8 cellular contexts compared by ENCODE assay signal in genomic region chr7:150973571-150974451, GRCh38. TPM values are rescaled to one million over a fixed set of nuclear protein-coding genes. Genes with fewer than 3 reads are reported as not detected.
A peak's percentile ranks its signal among the peaks of the same experiment; 100 is the strongest.
DNase-seq lines count a peak whose midpoint lies in the region; ATAC-seq, FAIRE-seq and TF ChIP-seq lines count a peak whose summit lies in the region.

No MANE protein-coding gene starts in this region.

- CTCF ChIA-PET in HCT116 (lab: Charles Lee), result interaction anchor here (1.2 to 1.5 kb wide), 2 partner anchors 9 to 35 kb away, joined by 3 to 5 read pairs; no protein-coding TSS in a partner anchor

- TF ChIP-seq CTCF in HCT116 (IDR thresholded peaks at IDR 0.05 in 2 of 3, conservative IDR thresholded peaks at IDR 0.05 in 1 of 3; ENCODE audit: borderline replicate concordance in 1 of 3, insufficient read depth in 1 of 3, low read depth in 2 of 3, low read length in 2 of 3) (no peak), prostate gland (IDR thresholded peaks at IDR 0.05) (no peak)

- no peak for TF ChIP-seq RAD21 in HCT116 (IDR thresholded peaks at IDR 0.05; ENCODE audit: low read depth)

- H3K9ac ChIP-seq in HCT116 (ENCODE audit: low read length), result no peak overlapping the region

- 43% methylated on average over 27 of the region's 27 CpGs for WGBS in prostate gland

- no peaks in the 10 kb centered on the region for H3K9me2 ChIP-seq in HCT116 (ENCODE audit: insufficient read depth)

- H4K20me1 ChIP-seq in HCT116 (ENCODE audit: insufficient read depth), result no peaks in the 10 kb centered on the region

- H3K4me2 ChIP-seq in HCT116 (ENCODE audit: low read length), result peak overlapping the region; percentile 92

- H3K36me3 ChIP-seq in HCT116 (ENCODE audit: control insufficient read depth in 1 of 2, insufficient read depth in 2 of 2, low read length in 2 of 2) (no peaks in the 10 kb centered on the region), prostate gland (no peaks in the 10 kb centered on the region)

- POLR2A ChIA-PET in HCT116 (lab: Charles Lee), result no interaction called here

- DNase-seq in HCT116 (ENCODE audit: low read depth, low spot score) (no peak), NCI-H345 treated with DMSO at 0.1 percent for 48 hours (lab: John Stamatoyannopoulos, UW; ENCODE audit: unreplicated experiment) (peak; percentile 83), prostate gland (ENCODE audit: low spot score) (no peak), HTR-8/SVneo (ENCODE audit: insufficient read length, low spot score) (no peak), GOT3 (lab: John Stamatoyannopoulos, UW) (no peak), iPS-NIHi11 (ENCODE audit: low spot score) (no peak)
- DNase-seq in central memory CD8-positive, alpha-beta T cell (ENCODE audit: low spot score in 2 of 2), result no peak
- no peak for DNase-seq in stimulated activated CD4-positive, alpha-beta T cell treated with anti-CD3 and anti-CD28 coated beads, Interleukin-2, amount 100 ng/mL, for 24 hours

- no TSS peak for BruUV-seq in HCT116 (replicated peaks; lab: Mats Ljungman, UMichigan)

- no peak for FAIRE-seq in HTR-8/SVneo (lab: Jason Lieb, UNC)

- no peak overlapping the region for H3K27ac Mint-ChIP-seq in central memory CD8-positive, alpha-beta T cell (ENCODE audit: low read depth)

- no peak for ATAC-seq in HCT116
- ATAC-seq in central memory CD8-positive, alpha-beta T cell (replicated peaks; ENCODE audit: extremely low read depth, poor library complexity, severe bottlenecking), result peak; percentile 34

- H3K4me1 Mint-ChIP-seq in central memory CD8-positive, alpha-beta T cell, result peaks cover 30% of the 10 kb centered on the region

- peaks cover 7% of the 10 kb centered on the region for H3K36me3 Mint-ChIP-seq in central memory CD8-positive, alpha-beta T cell (ENCODE audit: insufficient read depth)

- intact Hi-C loops in HCT116 (cut with micrococcal nuclease) (no loop called here), prostate gland (cut with DNase I) (no loop called here)

- peak overlapping the region; percentile 67 to 75; a peak in 3 of 4 replicates for H3K4me3 ChIP-seq in HCT116 (replicated peaks in 1 of 2; ENCODE audit: low read depth in 1 of 2, low read length in 2 of 2)
- peak overlapping the region; percentile 37 to 40 for H3K4me3 ChIP-seq in prostate gland

- H3K9me3 ChIP-seq in HCT116 (ENCODE audit: control insufficient read depth in 1 of 2, insufficient read depth in 1 of 2, low read depth in 1 of 2, low read length in 2 of 2), result no peaks in the 10 kb centered on the region
- H3K9me3 ChIP-seq in prostate gland, result no peaks in the 10 kb centered on the region

- no peak overlapping the region for H2AFZ ChIP-seq in HCT116 (ENCODE audit: low read depth, low read length, poor library complexity, severe bottlenecking)

- no peaks in the 10 kb centered on the region for H3K9me3 Mint-ChIP-seq in central memory CD8-positive, alpha-beta T cell

- peak overlapping the region; percentile 40; the same call in 1 of the 2 replicates for H3K27ac ChIP-seq in HCT116 (ENCODE audit: low read depth, low read length)
- H3K27ac ChIP-seq in prostate gland, result peak overlapping the region; percentile 39 to 61

- TF ChIP-seq POLR2A in HCT116 (IDR thresholded peaks at IDR 0.05; ENCODE audit: borderline replicate concordance, extremely low read depth, insufficient read depth, insufficient read length) (no peak), prostate gland (IDR thresholded peaks at IDR 0.05) (no peak)

- H3K4me1 ChIP-seq in HCT116 (ENCODE audit: control insufficient read depth in 1 of 2, insufficient read depth in 2 of 2, low read length in 2 of 2) (peaks cover 29 to 38% of the 10 kb centered on the region in 2 experiments), prostate gland (replicated peaks) (no peaks in the 10 kb centered on the region)

- RAD21 ChIA-PET in HCT116 (lab: Charles Lee; ENCODE audit: low non-redundant PET in 1 of 2, low total read pairs in 2 of 2, uncharacterized antibody in 2 of 2, unreplicated experiment in 2 of 2), result no interaction called here

- H3K27me3 ChIP-seq in HCT116 (ENCODE audit: insufficient read depth, low read length) (no peaks in the 10 kb centered on the region), prostate gland (replicated peaks; ENCODE audit: insufficient read depth) (peaks cover 2% of the 10 kb centered on the region)

- peak overlapping the region; percentile 82 for H3K4me3 Mint-ChIP-seq in central memory CD8-positive, alpha-beta T cell

- peaks cover 24% of the 10 kb centered on the region for H3K27me3 Mint-ChIP-seq in central memory CD8-positive, alpha-beta T cell

- 0 out of 2 replicates have a peak, but pooled peaks cover 2% of the 10 kb centered on the region for H3K79me2 ChIP-seq in HCT116 (ENCODE audit: insufficient read depth, low read length)

TF ChIP-seq in HCT116, 20 proteins besides CTCF, POLR2A, EP300 and RAD21:
- TF ChIP-seq EZH2 (IDR thresholded peaks at IDR 0.05) (no peak), ELF1 (IDR thresholded peaks at IDR 0.05; ENCODE audit: borderline replicate concordance, low read depth) (no peak), FOSL1 (IDR thresholded peaks at IDR 0.05; ENCODE audit: low read depth) (no peak), ZFX (IDR thresholded peaks at IDR 0.05) (no peak), MAX (IDR thresholded peaks at IDR 0.05) (no peak), SP1 (IDR thresholded peaks at IDR 0.05; ENCODE audit: low read depth) (no peak), CEBPB (IDR thresholded peaks at IDR 0.05; ENCODE audit: low read depth) (no peak), YY1 (IDR thresholded peaks at IDR 0.05; ENCODE audit: extremely low read depth, insufficient replicate concordance, low read depth, low read length) (no peak), ZNF274 (IDR thresholded peaks at IDR 0.05; ENCODE audit: low read depth, low read length) (no peak), SIN3A (IDR thresholded peaks at IDR 0.05; ENCODE audit: low read depth) (no peak), CBX3 (IDR thresholded peaks at IDR 0.05; ENCODE audit: low read depth) (no peak), EZH2phosphoT487 (IDR thresholded peaks at IDR 0.05; ENCODE audit: borderline replicate concordance) (no peak)
- TF ChIP-seq, protein P1, sequence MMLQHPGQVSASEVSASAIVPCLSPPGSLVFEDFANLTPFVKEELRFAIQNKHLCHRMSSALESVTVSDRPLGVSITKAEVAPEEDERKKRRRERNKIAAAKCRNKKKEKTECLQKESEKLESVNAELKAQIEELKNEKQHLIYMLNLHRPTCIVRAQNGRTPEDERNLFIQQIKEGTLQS (IDR thresholded peaks at IDR 0.05), result no peak
TF ChIP-seq in HCT116: peak in this region for 0.

RNA-seq across cellular contexts. Expression of gene KCNH2, which starts 4.3 kb away (rescaled TPM):
- 9.7 TPM for total RNA-seq in HCT116 (2021; ENCODE audit: unreplicated experiment)
- 8.4 and 10.4 TPM in 2 replicates for polyA plus RNA-seq in HCT116 (2012)
- total RNA-seq in prostate gland, result 100 to 1,000 TPM in 1 of 2 donors, 10 to 100 TPM in 1; 10.1 to 184 TPM

RNA-seq across cellular contexts. Expression of gene NOS3, which starts 17.0 kb away (rescaled TPM):
- total RNA-seq in HCT116 (2021; ENCODE audit: unreplicated experiment), result 35.8 TPM
- polyA plus RNA-seq in HCT116 (2012), result 42.7 and 44.0 TPM in 2 replicates
- total RNA-seq in prostate gland, result 10 to 100 TPM in 1 of 2 donors, 1 to 10 TPM in 1; 6.1 to 10.4 TPM

RNA-seq across cellular contexts. Expression of gene ATG9B, which starts 50.5 kb away (rescaled TPM):
- total RNA-seq in HCT116 (2021; ENCODE audit: unreplicated experiment), result 2.1 TPM
- polyA plus RNA-seq in HCT116 (2012), result 5.8 and 6.9 TPM in 2 replicates
- 1 to 10 TPM in 1 of 2 donors, under 1 TPM in 1; 0.18 to 7.1 TPM for total RNA-seq in prostate gland

RNA-seq across cellular contexts. Expression of gene ABCB8, which starts 54.4 kb away (rescaled TPM):
- 55.2 TPM for total RNA-seq in HCT116 (2021; ENCODE audit: unreplicated experiment)
- polyA plus RNA-seq in HCT116 (2012), result 32.5 and 34.9 TPM in 2 replicates
- total RNA-seq in prostate gland, result 10 to 100 TPM; 26.4 to 50.6 TPM
